21 cellular contexts compared by ENCODE assay signal in the genomic region with DNA sequence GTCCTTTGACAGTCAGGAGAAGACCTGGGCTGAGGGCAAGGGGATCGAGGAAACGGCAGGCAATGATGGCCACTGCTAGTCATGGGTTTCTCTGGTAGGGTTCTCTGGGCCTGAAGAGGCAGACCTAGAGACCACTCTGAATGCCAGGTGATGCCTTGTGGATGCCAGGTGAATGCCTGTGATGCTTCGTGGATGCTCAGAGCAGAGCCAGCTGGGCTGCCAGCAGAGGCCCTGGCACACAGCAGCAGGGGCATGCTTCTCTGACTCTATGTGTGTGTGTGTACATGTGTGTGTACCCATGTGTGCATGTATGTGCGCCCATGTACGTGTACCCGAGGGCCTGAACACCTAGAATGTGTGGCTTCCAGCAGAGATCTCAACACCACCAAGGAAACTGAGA.
"Had no signal": no experiment of that assay in that cellular context is flagged by ENCODE, and none has a peak within 500 bp of the region (broad histone marks: within the 10 kb centered on the region; RNA-seq: fewer than 3 reads in every experiment).

No MANE protein-coding gene starts in this region.

- H3K4me3 Mint-ChIP-seq: activated CD4-positive, alpha-beta memory T cell treated with anti-CD3 and anti-CD28 coated beads, Interleukin-2, amount 10 ng/mL, durations not matched to agents 7 days and 5 days; activated CD8-positive, alpha-beta memory T cell treated with anti-CD3 and anti-CD28 coated beads, Interleukin-2, amount 10 ng/mL, durations not matched to agents 7 days and 5 days; activated naive CD8-positive, alpha-beta T cell treated with anti-CD3 and anti-CD28 coated beads for 36 hours; activated T-helper 17 cell treated with anti-CD3 and anti-CD28 coated beads, Interleukin-2, amount 50 U/mL, for 72 hours; memory B cell; naive thymus-derived CD4-positive, alpha-beta T cell; type B pancreatic cell had no signal

- H3K4me1 Mint-ChIP-seq: activated CD4-positive, alpha-beta memory T cell treated with anti-CD3 and anti-CD28 coated beads, Interleukin-2, amount 10 ng/mL, durations not matched to agents 7 days and 5 days; activated CD8-positive, alpha-beta memory T cell treated with anti-CD3 and anti-CD28 coated beads, Interleukin-2, amount 10 ng/mL, durations not matched to agents 7 days and 5 days; activated naive CD8-positive, alpha-beta T cell treated with anti-CD3 and anti-CD28 coated beads for 36 hours; activated T-helper 17 cell treated with anti-CD3 and anti-CD28 coated beads, Interleukin-2, amount 50 U/mL, for 72 hours; naive thymus-derived CD4-positive, alpha-beta T cell had no signal

- H3K27ac Mint-ChIP-seq: activated CD4-positive, alpha-beta memory T cell treated with anti-CD3 and anti-CD28 coated beads, Interleukin-2, amount 10 ng/mL, durations not matched to agents 7 days and 5 days; activated CD8-positive, alpha-beta memory T cell treated with anti-CD3 and anti-CD28 coated beads, Interleukin-2, amount 10 ng/mL, durations not matched to agents 7 days and 5 days; activated naive CD8-positive, alpha-beta T cell treated with anti-CD3 and anti-CD28 coated beads for 36 hours; activated T-helper 17 cell treated with anti-CD3 and anti-CD28 coated beads, Interleukin-2, amount 50 U/mL, for 72 hours; memory B cell; naive thymus-derived CD4-positive, alpha-beta T cell; type B pancreatic cell had no signal

- H3K4me3 ChIP-seq: mucosa of descending colon, pancreas had no signal

- H3K36me3 Mint-ChIP-seq: activated CD8-positive, alpha-beta memory T cell treated with anti-CD3 and anti-CD28 coated beads, Interleukin-2, amount 10 ng/mL, durations not matched to agents 7 days and 5 days; activated naive CD8-positive, alpha-beta T cell treated with anti-CD3 and anti-CD28 coated beads for 36 hours; memory B cell; naive thymus-derived CD4-positive, alpha-beta T cell had no signal

- H3K36me3 ChIP-seq: neutrophil had no signal

- FAIRE-seq: colon, islet of Langerhans, pancreas had no signal

- H3K27ac ChIP-seq: neutrophil, pancreas had no signal

- H3K27me3 Mint-ChIP-seq: activated CD8-positive, alpha-beta memory T cell treated with anti-CD3 and anti-CD28 coated beads, Interleukin-2, amount 10 ng/mL, durations not matched to agents 7 days and 5 days; activated naive CD8-positive, alpha-beta T cell treated with anti-CD3 and anti-CD28 coated beads for 36 hours; type B pancreatic cell had no signal

- H3K27me3 ChIP-seq: neutrophil, pancreas had no signal

- H3K9me3 Mint-ChIP-seq: activated CD4-positive, alpha-beta memory T cell treated with anti-CD3 and anti-CD28 coated beads, Interleukin-2, amount 10 ng/mL, durations not matched to agents 7 days and 5 days; activated naive CD8-positive, alpha-beta T cell treated with anti-CD3 and anti-CD28 coated beads for 36 hours; activated T-helper 17 cell treated with anti-CD3 and anti-CD28 coated beads, Interleukin-2, amount 50 U/mL, for 72 hours; memory B cell; naive thymus-derived CD4-positive, alpha-beta T cell; type B pancreatic cell had no signal

- DNase-seq: activated CD4-positive, alpha-beta memory T cell treated with anti-CD3 and anti-CD28 coated beads, Interleukin-2, amount 10 ng/mL, durations not matched to agents 7 days and 5 days; activated CD4-positive, alpha-beta T cell treated with anti-CD3 and anti-CD28 coated beads for 48 hours; activated CD4-positive, CD25-positive, alpha-beta regulatory T cell; activated CD8-positive, alpha-beta memory T cell treated with anti-CD3 and anti-CD28 coated beads, Interleukin-2, amount 10 ng/mL, durations not matched to agents 7 days and 5 days; activated naive CD4-positive, alpha-beta T cell; activated naive CD8-positive, alpha-beta T cell treated with anti-CD3 and anti-CD28 coated beads for 36 hours; amniotic stem cell; central memory CD4-positive, alpha-beta T cell; hippocampal formation; mucosa of descending colon; naive thymus-derived CD4-positive, alpha-beta T cell; stimulated activated naive CD8-positive, alpha-beta T cell treated with anti-CD3 and anti-CD28 coated beads, Interleukin-15, Interleukin-2, amounts not matched to agents 100 U/mL and 50 U/mL, for 24 hours; T-helper 1 cell; T-helper 9 cell had no signal

- H3K9me3 ChIP-seq: mucosa of descending colon, neutrophil, pancreas had no signal
